1 cellular context compared by ENCODE assay signal in the genomic region with DNA sequence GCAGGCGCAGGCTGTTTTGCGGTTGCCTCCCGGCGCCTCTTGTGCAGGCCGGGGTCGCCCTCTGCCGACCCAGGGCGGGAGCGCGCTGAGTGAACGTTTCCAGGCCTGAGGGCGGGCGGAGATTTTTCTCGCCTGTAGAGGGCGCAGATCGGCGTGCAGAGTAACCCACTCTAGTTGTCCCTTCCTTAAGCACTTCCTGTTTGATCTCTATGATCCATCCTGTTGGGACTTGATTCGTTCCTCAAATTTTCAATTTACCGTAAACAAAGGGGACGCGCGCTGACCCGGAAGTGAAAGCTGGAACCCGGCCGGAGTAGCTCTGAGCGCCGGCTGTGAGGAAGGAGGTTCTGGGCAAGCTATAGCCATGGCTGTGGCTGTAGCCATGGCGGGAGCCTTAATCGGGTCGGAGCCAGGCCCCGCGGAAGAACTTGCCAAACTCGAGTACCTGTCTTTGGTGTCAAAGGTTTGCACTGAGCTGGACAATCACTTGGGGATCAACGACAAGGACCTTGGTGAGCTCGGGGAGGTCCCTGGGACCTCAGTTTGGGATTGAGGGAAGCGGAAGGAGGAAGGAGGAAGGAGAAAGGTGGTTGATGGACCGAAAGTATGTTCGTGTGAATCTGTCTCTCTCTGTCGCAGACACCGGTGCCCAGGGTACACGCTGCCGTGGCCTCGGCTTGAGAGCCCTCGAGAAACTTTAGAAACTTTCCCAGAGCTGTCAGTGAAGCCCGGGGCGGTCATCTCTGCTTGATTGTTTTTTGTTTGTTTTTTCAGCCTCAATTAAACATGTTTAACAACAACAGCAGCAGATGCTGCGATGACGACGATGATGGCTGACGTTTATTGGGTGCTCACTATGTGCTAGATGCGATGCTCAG.
TF ChIP-seq lines count a peak whose summit lies in the region.

DHX8 (plus strand) TSS at position 302 of the 878 bp plus-strand sequence; CDS start at position 365, 63 bp downstream.

TF ChIP-seq in K562, 482 proteins besides CTCF, POLR2A, EP300 and RAD21 (continued from another document and continues in another):
- TF ChIP-seq, protein P1, sequence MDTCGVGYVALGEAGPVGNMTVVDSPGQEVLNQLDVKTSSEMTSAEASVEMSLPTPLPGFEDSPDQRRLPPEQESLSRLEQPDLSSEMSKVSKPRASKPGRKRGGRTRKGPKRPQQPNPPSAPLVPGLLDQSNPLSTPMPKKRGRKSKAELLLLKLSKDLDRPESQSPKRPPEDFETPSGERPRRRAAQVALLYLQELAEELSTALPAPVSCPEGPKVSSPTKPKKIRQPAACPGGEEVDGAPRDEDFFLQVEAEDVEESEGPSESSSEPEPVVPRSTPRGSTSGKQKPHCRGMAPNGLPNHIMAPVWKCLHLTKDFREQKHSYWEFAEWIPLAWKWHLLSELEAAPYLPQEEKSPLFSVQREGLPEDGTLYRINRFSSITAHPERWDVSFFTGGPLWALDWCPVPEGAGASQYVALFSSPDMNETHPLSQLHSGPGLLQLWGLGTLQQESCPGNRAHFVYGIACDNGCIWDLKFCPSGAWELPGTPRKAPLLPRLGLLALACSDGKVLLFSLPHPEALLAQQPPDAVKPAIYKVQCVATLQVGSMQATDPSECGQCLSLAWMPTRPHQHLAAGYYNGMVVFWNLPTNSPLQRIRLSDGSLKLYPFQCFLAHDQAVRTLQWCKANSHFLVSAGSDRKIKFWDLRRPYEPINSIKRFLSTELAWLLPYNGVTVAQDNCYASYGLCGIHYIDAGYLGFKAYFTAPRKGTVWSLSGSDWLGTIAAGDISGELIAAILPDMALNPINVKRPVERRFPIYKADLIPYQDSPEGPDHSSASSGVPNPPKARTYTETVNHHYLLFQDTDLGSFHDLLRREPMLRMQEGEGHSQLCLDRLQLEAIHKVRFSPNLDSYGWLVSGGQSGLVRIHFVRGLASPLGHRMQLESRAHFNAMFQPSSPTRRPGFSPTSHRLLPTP (IDR thresholded peaks at IDR 0.05; ENCODE audit: borderline replicate concordance, extremely low read depth, insufficient read length): no peak
- TF ChIP-seq ZBTB17 (CRISPR knock-in tag; IDR thresholded peaks at IDR 0.05): no peak
- TF ChIP-seq ZNF551 (CRISPR knock-in tag; IDR thresholded peaks at IDR 0.05): no peak
- no peak for TF ChIP-seq ZNF316 (IDR thresholded peaks at IDR 0.05)
- TF ChIP-seq ZBTB49 (CRISPR knock-in tag; IDR thresholded peaks at IDR 0.05; ENCODE audit: borderline replicate concordance): no peak
- TF ChIP-seq, protein P2, sequence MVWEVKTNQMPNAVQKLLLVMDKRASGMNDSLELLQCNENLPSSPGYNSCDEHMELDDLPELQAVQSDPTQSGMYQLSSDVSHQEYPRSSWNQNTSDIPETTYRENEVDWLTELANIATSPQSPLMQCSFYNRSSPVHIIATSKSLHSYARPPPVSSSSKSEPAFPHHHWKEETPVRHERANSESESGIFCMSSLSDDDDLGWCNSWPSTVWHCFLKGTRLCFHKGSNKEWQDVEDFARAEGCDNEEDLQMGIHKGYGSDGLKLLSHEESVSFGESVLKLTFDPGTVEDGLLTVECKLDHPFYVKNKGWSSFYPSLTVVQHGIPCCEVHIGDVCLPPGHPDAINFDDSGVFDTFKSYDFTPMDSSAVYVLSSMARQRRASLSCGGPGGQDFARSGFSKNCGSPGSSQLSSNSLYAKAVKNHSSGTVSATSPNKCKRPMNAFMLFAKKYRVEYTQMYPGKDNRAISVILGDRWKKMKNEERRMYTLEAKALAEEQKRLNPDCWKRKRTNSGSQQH (CRISPR knock-in tag; IDR thresholded peaks at IDR 0.05): no peak
- no peak for TF ChIP-seq PTTG1 (tag; IDR thresholded peaks at IDR 0.05; ENCODE audit: low read depth)
- no peak for TF ChIP-seq ZNF140 (CRISPR knock-in tag; IDR thresholded peaks at IDR 0.05)
- TF ChIP-seq CREM (IDR thresholded peaks at IDR 0.05; ENCODE audit: low read depth): peak; percentile 88
- TF ChIP-seq, protein P3, sequence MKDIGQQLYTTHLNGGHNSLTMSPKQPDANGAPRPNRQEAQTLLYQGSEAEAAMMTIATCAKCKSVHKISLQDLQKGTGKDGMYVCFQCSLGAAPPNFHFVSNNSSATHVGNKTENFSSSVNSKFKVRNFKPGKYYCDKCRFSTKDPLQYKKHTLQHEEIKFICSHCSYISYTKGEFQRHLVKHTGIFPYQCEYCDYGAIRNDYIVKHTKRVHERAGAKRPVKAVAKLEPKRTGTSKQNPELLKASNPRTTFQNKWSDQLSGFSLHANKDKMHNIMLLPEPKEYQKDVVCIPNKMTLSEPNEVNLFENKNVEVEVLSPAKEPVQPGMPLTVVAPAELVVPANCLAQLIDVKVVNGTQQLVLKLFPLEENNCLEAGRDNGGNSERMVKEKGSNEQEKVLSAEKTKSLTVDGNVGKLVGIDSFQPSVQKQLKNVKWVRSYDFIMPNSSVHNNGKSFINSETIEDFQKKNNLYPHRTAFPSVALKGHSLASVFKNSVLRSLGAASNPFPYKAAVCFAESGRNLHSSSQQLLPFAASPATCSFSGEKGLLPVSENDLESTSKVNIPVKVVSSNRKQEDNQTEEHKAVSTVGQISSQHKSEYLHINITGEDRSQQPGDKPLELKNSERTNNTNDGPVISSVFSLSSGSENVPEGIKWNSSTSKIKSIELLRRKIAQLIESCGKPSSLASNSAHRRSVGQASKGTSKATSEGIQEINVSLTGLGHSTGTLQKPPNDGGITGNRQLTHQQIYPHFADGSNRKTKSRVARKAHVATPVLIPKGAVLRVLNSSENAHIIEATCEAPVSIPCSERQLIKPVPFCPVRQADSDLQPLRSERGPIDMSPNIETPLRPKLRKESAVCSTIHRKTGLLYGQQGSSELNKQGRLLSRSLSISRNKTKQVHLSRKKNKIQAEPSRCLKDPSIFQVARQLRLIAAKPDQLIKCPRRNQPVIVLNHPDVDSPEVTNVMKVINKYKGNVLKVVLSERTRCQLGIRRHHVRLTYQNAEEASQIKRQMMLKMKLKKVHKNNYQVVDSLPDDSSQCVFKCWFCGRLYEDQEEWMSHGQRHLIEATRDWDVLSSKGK (CRISPR knock-in tag; IDR thresholded peaks at IDR 0.05): no peak
- TF ChIP-seq U2AF2 (optimal IDR thresholded peaks at IDR 0.05; ENCODE audit: low read depth, low read length): no peak
- TF ChIP-seq MBD1 (CRISPR knock-in tag; IDR thresholded peaks at IDR 0.05): no peak
- TF ChIP-seq RUNX1 (IDR thresholded peaks at IDR 0.05; ENCODE audit: low read depth): 0 out of 2 replicates have a peak, but pooled peaks have one; percentile 30
- TF ChIP-seq KHSRP (IDR thresholded peaks at IDR 0.05): no peak
- peak; percentile 25 for TF ChIP-seq CCNT2 (IDR thresholded peaks at IDR 0.05; ENCODE audit: borderline replicate concordance, extremely low read depth, insufficient read length, low read depth, low read length)
- TF ChIP-seq ZNF717 (CRISPR knock-in tag; IDR thresholded peaks at IDR 0.05): no peak
- TF ChIP-seq, protein P4, sequence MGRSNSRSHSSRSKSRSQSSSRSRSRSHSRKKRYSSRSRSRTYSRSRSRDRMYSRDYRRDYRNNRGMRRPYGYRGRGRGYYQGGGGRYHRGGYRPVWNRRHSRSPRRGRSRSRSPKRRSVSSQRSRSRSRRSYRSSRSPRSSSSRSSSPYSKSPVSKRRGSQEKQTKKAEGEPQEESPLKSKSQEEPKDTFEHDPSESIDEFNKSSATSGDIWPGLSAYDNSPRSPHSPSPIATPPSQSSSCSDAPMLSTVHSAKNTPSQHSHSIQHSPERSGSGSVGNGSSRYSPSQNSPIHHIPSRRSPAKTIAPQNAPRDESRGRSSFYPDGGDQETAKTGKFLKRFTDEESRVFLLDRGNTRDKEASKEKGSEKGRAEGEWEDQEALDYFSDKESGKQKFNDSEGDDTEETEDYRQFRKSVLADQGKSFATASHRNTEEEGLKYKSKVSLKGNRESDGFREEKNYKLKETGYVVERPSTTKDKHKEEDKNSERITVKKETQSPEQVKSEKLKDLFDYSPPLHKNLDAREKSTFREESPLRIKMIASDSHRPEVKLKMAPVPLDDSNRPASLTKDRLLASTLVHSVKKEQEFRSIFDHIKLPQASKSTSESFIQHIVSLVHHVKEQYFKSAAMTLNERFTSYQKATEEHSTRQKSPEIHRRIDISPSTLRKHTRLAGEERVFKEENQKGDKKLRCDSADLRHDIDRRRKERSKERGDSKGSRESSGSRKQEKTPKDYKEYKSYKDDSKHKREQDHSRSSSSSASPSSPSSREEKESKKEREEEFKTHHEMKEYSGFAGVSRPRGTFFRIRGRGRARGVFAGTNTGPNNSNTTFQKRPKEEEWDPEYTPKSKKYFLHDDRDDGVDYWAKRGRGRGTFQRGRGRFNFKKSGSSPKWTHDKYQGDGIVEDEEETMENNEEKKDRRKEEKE (IDR thresholded peaks at IDR 0.05; ENCODE audit: borderline replicate concordance in 1 of 2, control insufficient read depth in 1 of 2, low read depth in 2 of 2, low read length in 1 of 2): peak in 1 of 2 experiments; percentile 93; a peak in 2 of 4 replicates
- TF ChIP-seq GABPA (tag; conservative IDR thresholded peaks at IDR 0.05; ENCODE audit: low read depth): peak; percentile 99
- TF ChIP-seq ZNF212 (CRISPR knock-in tag; IDR thresholded peaks at IDR 0.05): no peak
- peak; percentile 87 for TF ChIP-seq SP1 (CRISPR knock-in tag; IDR thresholded peaks at IDR 0.05)
- TF ChIP-seq BRF2 (IDR thresholded peaks at IDR 0.05; ENCODE audit: borderline replicate concordance, insufficient read depth, insufficient read length): no peak
- TF ChIP-seq NFE2 (IDR thresholded peaks at IDR 0.05; ENCODE audit: low read depth): no peak; the same call in 1 of the 2 replicates
- peak; percentile 97 for TF ChIP-seq LCOR (CRISPR knock-in tag; IDR thresholded peaks at IDR 0.05)
- no peak for TF ChIP-seq ZNF134 (CRISPR knock-in tag; conservative IDR thresholded peaks at IDR 0.05)
- no peak for TF ChIP-seq ZNF41 (CRISPR knock-in tag; conservative IDR thresholded peaks at IDR 0.05)
- TF ChIP-seq, protein P5, sequence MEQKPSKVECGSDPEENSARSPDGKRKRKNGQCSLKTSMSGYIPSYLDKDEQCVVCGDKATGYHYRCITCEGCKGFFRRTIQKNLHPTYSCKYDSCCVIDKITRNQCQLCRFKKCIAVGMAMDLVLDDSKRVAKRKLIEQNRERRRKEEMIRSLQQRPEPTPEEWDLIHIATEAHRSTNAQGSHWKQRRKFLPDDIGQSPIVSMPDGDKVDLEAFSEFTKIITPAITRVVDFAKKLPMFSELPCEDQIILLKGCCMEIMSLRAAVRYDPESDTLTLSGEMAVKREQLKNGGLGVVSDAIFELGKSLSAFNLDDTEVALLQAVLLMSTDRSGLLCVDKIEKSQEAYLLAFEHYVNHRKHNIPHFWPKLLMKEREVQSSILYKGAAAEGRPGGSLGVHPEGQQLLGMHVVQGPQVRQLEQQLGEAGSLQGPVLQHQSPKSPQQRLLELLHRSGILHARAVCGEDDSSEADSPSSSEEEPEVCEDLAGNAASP (IDR thresholded peaks at IDR 0.05): no peak
- no peak for TF ChIP-seq ILF3 (IDR thresholded peaks at IDR 0.05; ENCODE audit: borderline replicate concordance)
- peak; percentile 26 to 88 (median 74) for TF ChIP-seq YY1 (IDR thresholded peaks at IDR 0.05; ENCODE audit: borderline replicate concordance in 1 of 3, control insufficient read depth in 1 of 3, extremely low read depth in 1 of 3, insufficient read depth in 3 of 3, insufficient read length in 1 of 3, insufficient replicate concordance in 2 of 3, low read depth in 1 of 3, low read length in 2 of 3)
- TF ChIP-seq, protein P6, sequence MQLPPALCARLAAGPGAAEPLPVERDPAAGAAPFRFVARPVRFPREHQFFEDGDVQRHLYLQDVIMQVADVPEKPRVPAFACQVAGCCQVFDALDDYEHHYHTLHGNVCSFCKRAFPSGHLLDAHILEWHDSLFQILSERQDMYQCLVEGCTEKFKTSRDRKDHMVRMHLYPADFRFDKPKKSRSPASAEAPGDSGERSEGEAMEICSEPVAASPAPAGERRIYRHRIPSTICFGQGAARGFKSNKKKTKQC (CRISPR knock-in tag; IDR thresholded peaks at IDR 0.05): no peak
- TF ChIP-seq KLF13 (tag; IDR thresholded peaks at IDR 0.05; ENCODE audit: borderline replicate concordance, low read depth): no peak
- TF ChIP-seq ZNF561 (CRISPR knock-in tag; conservative IDR thresholded peaks at IDR 0.05): no peak
- no peak for TF ChIP-seq YBX1 (IDR thresholded peaks at IDR 0.05)
- no peak for TF ChIP-seq ZNF277 (CRISPR knock-in tag; IDR thresholded peaks at IDR 0.05; ENCODE audit: borderline replicate concordance)
